ENCODE assay signal across 16 cellular contexts in the genomic region with DNA sequence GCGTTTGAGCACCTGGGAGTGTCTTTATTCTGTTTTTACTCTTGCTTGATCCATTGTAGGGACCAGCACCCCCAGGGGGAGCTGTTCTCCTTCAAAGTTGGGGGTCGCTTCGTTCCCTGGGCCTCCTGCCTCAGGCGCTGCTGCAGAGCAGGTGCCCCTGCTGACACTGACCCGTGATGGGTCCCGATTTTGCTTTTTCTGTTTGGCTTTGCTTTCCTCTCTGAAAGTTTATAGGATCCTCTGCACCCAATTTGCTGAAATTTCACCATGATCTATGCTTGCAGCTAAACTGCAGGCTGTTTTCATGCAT. TPM values are rescaled to one million over a fixed set of nuclear protein-coding genes. Genes with fewer than 3 reads are reported as not detected.
A peak's percentile ranks its signal among the peaks of the same experiment; 100 is the strongest.
DNase-seq lines count a peak whose midpoint lies in the region; ATAC-seq and TF ChIP-seq lines count a peak whose summit lies in the region.
"Had no signal": no experiment of that assay in that cellular context is flagged by ENCODE, and none has a peak within 500 bp of the region (broad histone marks: within the 10 kb centered on the region; RNA-seq: fewer than 3 reads in every experiment).

No MANE protein-coding gene starts in this region.

- no peak overlapping the region for H3K4me3 Mint-ChIP-seq in activated CD8-positive, alpha-beta T cell treated with anti-CD3 and anti-CD28 coated beads for 36 hours
- no peak overlapping the region for H3K4me3 Mint-ChIP-seq in activated naive CD8-positive, alpha-beta T cell treated with anti-CD3 and anti-CD28 coated beads for 36 hours
- H3K4me3 Mint-ChIP-seq: nephron progenitor cell had no signal

- H3K4me3 ChIP-seq in AG09309 (ENCODE audit: control insufficient read depth, low read depth, low read length) (no peak overlapping the region), H7 (ENCODE audit: insufficient read depth, low read depth, low read length) (no peak overlapping the region)
- H3K4me3 ChIP-seq: SK-N-MC, spleen, uterus had no signal

- TF ChIP-seq CTCF in AG09309 (IDR thresholded peaks at IDR 0.05; ENCODE audit: control insufficient read depth, insufficient read depth, low read depth, low read length, missing control alignments): peak; percentile 32
- no peak for TF ChIP-seq CTCF in activated CD8-positive, alpha-beta T cell treated with anti-CD3 and anti-CD28 coated beads for 36 hours (IDR thresholded peaks at IDR 0.05)

- H3K27me3 Mint-ChIP-seq in activated CD8-positive, alpha-beta T cell treated with anti-CD3 and anti-CD28 coated beads for 36 hours: peaks cover 4% of the 10 kb centered on the region
- H3K27me3 Mint-ChIP-seq in activated naive CD8-positive, alpha-beta T cell treated with anti-CD3 and anti-CD28 coated beads for 36 hours: no peaks in the 10 kb centered on the region

- no peaks in the 10 kb centered on the region for H3K36me3 Mint-ChIP-seq in activated CD8-positive, alpha-beta T cell treated with anti-CD3 and anti-CD28 coated beads for 36 hours (ENCODE audit: low read depth)
- no peaks in the 10 kb centered on the region for H3K36me3 Mint-ChIP-seq in activated naive CD8-positive, alpha-beta T cell treated with anti-CD3 and anti-CD28 coated beads for 36 hours

- no peak for ATAC-seq in activated CD8-positive, alpha-beta T cell treated with anti-CD3 and anti-CD28 coated beads for 36 hours

- no peak overlapping the region for H3K27ac Mint-ChIP-seq in activated CD8-positive, alpha-beta T cell treated with anti-CD3 and anti-CD28 coated beads for 36 hours
- H3K27ac Mint-ChIP-seq in activated naive CD8-positive, alpha-beta T cell treated with anti-CD3 and anti-CD28 coated beads for 36 hours: no peak overlapping the region
- H3K27ac Mint-ChIP-seq: nephron progenitor cell had no signal

- no peak for DNase-seq in AG09309 (ENCODE audit: low read depth)
- peak; percentile 90 for DNase-seq in H7
- peak; percentile 46 for DNase-seq in activated CD8-positive, alpha-beta T cell treated with anti-CD3 and anti-CD28 coated beads for 36 hours
- peak; percentile 64 for DNase-seq in iPS-NIHi11 (ENCODE audit: low spot score)
- DNase-seq in foreskin melanocyte: no peak
- no peak for DNase-seq in NCI-H2107 treated with DMSO at 0.1 percent for 48 hours (lab: John Stamatoyannopoulos, UW; ENCODE audit: unreplicated experiment)
- no peak for DNase-seq in activated naive CD8-positive, alpha-beta T cell treated with anti-CD3 and anti-CD28 coated beads for 36 hours
- DNase-seq in amygdala (lab: John Stamatoyannopoulos, UW): no peak
- DNase-seq: activated CD4-positive, alpha-beta T cell treated with anti-CD3 and anti-CD28 coated beads for 4 hours; activated gamma-delta T cell; NCI-H1436; NCI-H748 treated with DMSO at 0.1 percent for 48 hours; nephron progenitor cell; spleen; uterus had no signal

- no peaks in the 10 kb centered on the region for H3K36me3 ChIP-seq in H7 (replicated peaks; ENCODE audit: control insufficient read depth, insufficient read depth, low read length)
- H3K36me3 ChIP-seq: uterus had no signal

- H3K4me1 Mint-ChIP-seq in activated CD8-positive, alpha-beta T cell treated with anti-CD3 and anti-CD28 coated beads for 36 hours (ENCODE audit: low read depth): no peaks in the 10 kb centered on the region
- peaks cover 4% of the 10 kb centered on the region for H3K4me1 Mint-ChIP-seq in activated naive CD8-positive, alpha-beta T cell treated with anti-CD3 and anti-CD28 coated beads for 36 hours

- CTCF ChIA-PET in activated CD8-positive, alpha-beta T cell treated with anti-CD3 and anti-CD28 coated beads for 36 hours (lab: Charles Lee): interaction anchor here (0.8 to 2.8 kb wide), 5 partner anchors 8 to 34 kb away, joined by 4 to 14 read pairs (median 7); a partner anchor contains a TSS

- H3K27me3 ChIP-seq in H7 (ENCODE audit: control insufficient read depth, insufficient read depth, low read length): no peaks in the 10 kb centered on the region
- H3K27me3 ChIP-seq: uterus had no signal

- H3K9me3 Mint-ChIP-seq in activated CD8-positive, alpha-beta T cell treated with anti-CD3 and anti-CD28 coated beads for 36 hours: no peaks in the 10 kb centered on the region
- no peaks in the 10 kb centered on the region for H3K9me3 Mint-ChIP-seq in activated naive CD8-positive, alpha-beta T cell treated with anti-CD3 and anti-CD28 coated beads for 36 hours
- H3K9me3 Mint-ChIP-seq: nephron progenitor cell had no signal

- POLR2A ChIA-PET in activated CD8-positive, alpha-beta T cell treated with anti-CD3 and anti-CD28 coated beads for 36 hours (lab: Charles Lee): no interaction called here

- intact Hi-C loops in activated CD8-positive, alpha-beta T cell treated with anti-CD3 and anti-CD28 coated beads for 36 hours (cut with micrococcal nuclease): no loop called here

RNA-seq across cellular contexts. Expression of a gene that starts 22.9 kb away (rescaled TPM):
- 37.1 and 49.3 TPM in 2 replicates for total RNA-seq in H7 (2014; rRNA removed; shearing (Covaris generic))
- 10 to 100 TPM; 40.8 to 44.0 TPM for total RNA-seq in activated CD8-positive, alpha-beta T cell treated with anti-CD3 and anti-CD28 coated beads for 36 hours
- 10 to 100 TPM; 33.2 to 33.6 TPM for total RNA-seq in activated naive CD8-positive, alpha-beta T cell treated with anti-CD3 and anti-CD28 coated beads for 36 hours

Comparison
In these comparisons a context has a peak if more than half of its experiments do, and no peak if none do; other contexts are left out.
1. DNase-seq: peak in H7 (single experiment), activated CD8-positive, alpha-beta T cell treated with anti-CD3 and anti-CD28 coated beads for 36 hours (single experiment) and iPS-NIHi11 (single experiment); none in AG09309 (single experiment), foreskin melanocyte (single experiment), NCI-H2107 treated with DMSO at 0.1 percent for 48 hours (single experiment), activated naive CD8-positive, alpha-beta T cell treated with anti-CD3 and anti-CD28 coated beads for 36 hours (single experiment) and amygdala (0 of 56).